ENCODE assay signal across 8 cellular contexts in the genomic region with DNA sequence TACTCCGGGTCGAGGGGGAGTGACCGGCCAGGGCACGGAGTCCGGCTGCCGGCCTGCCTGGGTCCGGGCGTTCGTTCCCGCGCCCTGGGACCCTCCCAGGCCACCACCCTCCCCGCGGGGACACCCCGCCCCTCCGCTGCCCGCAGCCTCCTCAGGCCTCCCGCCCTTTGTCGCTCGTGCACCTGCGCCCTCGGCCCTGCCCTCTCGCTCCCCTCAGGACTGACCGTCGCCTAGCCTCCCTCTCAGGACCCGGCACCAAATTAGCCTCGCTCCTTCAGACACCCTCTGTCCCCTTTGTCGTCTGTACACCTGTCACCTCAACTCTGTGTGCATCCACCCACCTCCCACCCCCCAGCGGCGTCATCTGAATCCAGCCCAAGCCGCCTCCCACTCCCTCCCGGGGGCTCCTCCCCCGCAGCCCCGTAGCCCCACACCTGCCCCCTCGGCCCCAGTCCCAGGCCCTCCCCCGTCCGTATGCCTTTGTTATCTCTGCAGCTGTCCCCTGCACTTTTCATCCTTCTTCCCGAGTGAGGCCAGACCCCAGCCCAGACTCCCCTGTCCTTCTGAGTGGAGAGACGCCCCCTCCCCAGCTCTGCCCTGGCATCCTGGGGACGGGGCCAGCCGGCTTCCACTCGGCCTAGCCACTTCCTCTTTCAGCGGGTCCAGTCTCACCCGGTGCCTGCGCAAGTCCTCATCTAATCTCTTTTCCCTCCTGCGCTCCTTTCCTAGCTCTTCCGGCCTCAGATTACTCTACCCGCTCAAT. TPM values are rescaled to one million over a fixed set of nuclear protein-coding genes. Genes with fewer than 3 reads are reported as not detected.
DNase-seq lines count a peak whose midpoint lies in the region; ATAC-seq and TF ChIP-seq lines count a peak whose summit lies in the region.

No MANE protein-coding gene starts in this region.

- H3K27ac ChIP-seq in H9 (ENCODE audit: insufficient read length, low read depth, low read length): no peak overlapping the region

- H2BK20ac ChIP-seq in H9 (ENCODE audit: low read depth, low read length, poor library complexity, severe bottlenecking): no peak overlapping the region

- no peaks in the 10 kb centered on the region for H3K79me1 ChIP-seq in H9 (ENCODE audit: insufficient read depth, low read depth, low read length, poor library complexity, severe bottlenecking)

- H3K23ac ChIP-seq in H9 (ENCODE audit: insufficient read length, low read depth, low read length): no peak overlapping the region

- peak overlapping the region; percentile 74; the same call in 1 of the 2 replicates for H3K9ac ChIP-seq in ES-I3 (ENCODE audit: low read depth, low read length)
- no peak overlapping the region for H3K9ac ChIP-seq in H9 (ENCODE audit: extremely low read depth, insufficient read length, low read length)

- H3K36me3 Mint-ChIP-seq in H9 (ENCODE audit: insufficient read depth in 1 of 3, low read depth in 3 of 3): peaks cover 5 to 25% (median 20%) of the 10 kb centered on the region in 3 experiments; a peak in 6 of 7 replicates
- H3K36me3 Mint-ChIP-seq in MCF 10A (ENCODE audit: insufficient read depth, unreplicated experiment): peaks cover 33% of the 10 kb centered on the region

- no peak overlapping the region for H2BK15ac ChIP-seq in H9 (ENCODE audit: low read depth, low read length)

- H3K56ac ChIP-seq in H9 (ENCODE audit: insufficient read length, low read depth, low read length): no peak overlapping the region

- no peak overlapping the region for H2AFZ ChIP-seq in H9 (ENCODE audit: low read length)

- peaks cover 17 to 19% of the 10 kb centered on the region in 2 experiments for H3K4me1 Mint-ChIP-seq in H9
- H3K4me1 Mint-ChIP-seq in MCF 10A (ENCODE audit: insufficient read depth, unreplicated experiment): peaks cover 18% of the 10 kb centered on the region

- CTCF ChIA-PET in MCF 10A (lab: Yijun Ruan, JAX): interaction anchor here (0.5 to 1.2 kb wide), 2 partner anchors 25 to 211 kb away, joined by 3 read pairs; no protein-coding TSS in a partner anchor

- H3K23me2 ChIP-seq in H9 (ENCODE audit: insufficient read length, low read depth, low read length, poor library complexity, severe bottlenecking): peaks cover 18% of the 10 kb centered on the region

- peak; percentile 49 for DNase-seq in H9
- DNase-seq in NCI-H1092 (lab: John Stamatoyannopoulos, UW): peak; percentile 44
- peak; percentile 67 for DNase-seq in T-helper 9 cell
- DNase-seq in MCF 10A (ENCODE audit: unreplicated experiment): no peak
- DNase-seq in left colon: peak in 1 of 2 donors; percentile 62
- peak; percentile 34 to 46 for DNase-seq in stimulated activated CD8-positive, alpha-beta memory T cell treated with anti-CD3 and anti-CD28 coated beads, Interleukin-15, amount 100 ng/mL, for 4 hours (ENCODE audit: low read depth in 2 of 2)
- no peak for DNase-seq in superior temporal gyrus (ENCODE audit: extremely low spot score)

- H3K4me2 ChIP-seq in H9 (ENCODE audit: insufficient read depth, insufficient read length, low read length): peak overlapping the region; percentile 65

- intact Hi-C loops in MCF 10A (cut with micrococcal nuclease): no loop called here
- intact Hi-C loops in left colon (cut with DNase I, micrococcal nuclease): no loop called here

- H3T11ph ChIP-seq in H9 (ENCODE audit: low read length): no peak overlapping the region

- H4K91ac ChIP-seq in H9 (ENCODE audit: insufficient read length, low read depth, low read length): no peak overlapping the region

- H3K9me3 Mint-ChIP-seq in H9 (no peaks in the 10 kb centered on the region; a peak in 1 of 5 replicates), MCF 10A (ENCODE audit: unreplicated experiment) (no peaks in the 10 kb centered on the region)

- no peak overlapping the region for H2BK5ac ChIP-seq in H9 (ENCODE audit: insufficient read length, low read length)

- WGBS in H9 (ENCODE audit: extremely low coverage, insufficient read length, low lambda C conversion rate): no CpG with 5 or more reads among the region's 47 CpGs

- H4K8ac ChIP-seq in H9 (replicated peaks; ENCODE audit: insufficient read length, low read depth, low read length): no peak overlapping the region

- H3K27me3 Mint-ChIP-seq in H9 (ENCODE audit: low read depth) (peaks cover 31% of the 10 kb centered on the region), MCF 10A (ENCODE audit: insufficient read depth, unreplicated experiment) (no peaks in the 10 kb centered on the region)

- H3K9me3 ChIP-seq in ES-I3 (ENCODE audit: control insufficient read depth, insufficient read depth, low read length) (no peaks in the 10 kb centered on the region), H9 (ENCODE audit: control insufficient read depth, low read depth, low read length) (no peaks in the 10 kb centered on the region)

- BruUV-seq in MCF 10A (replicated peaks; lab: Mats Ljungman, UMichigan): no TSS peak

- no peaks in the 10 kb centered on the region; the same call in 1 of the 2 replicates for H3K36me3 ChIP-seq in ES-I3 (ENCODE audit: insufficient read depth, low read length)

- no peak for TF ChIP-seq CTCF in H9 (conservative IDR thresholded peaks at IDR 0.05)
- no peak for TF ChIP-seq CTCF in MCF 10A (IDR thresholded peaks at IDR 0.05; ENCODE audit: unreplicated experiment)

- H2AK5ac ChIP-seq in H9 (ENCODE audit: insufficient read length, low read length): no peak overlapping the region

- H3K14ac ChIP-seq in H9 (ENCODE audit: insufficient read depth, low read length): no peak overlapping the region

- H3K18ac ChIP-seq in H9 (ENCODE audit: insufficient read length, low read depth, low read length): no peak overlapping the region

- H3K27ac Mint-ChIP-seq in H9 (no peak overlapping the region; a peak in 1 of 7 replicates), MCF 10A (ENCODE audit: low read depth, unreplicated experiment) (no peak overlapping the region)

- H3K27me3 ChIP-seq in H9 (ENCODE audit: insufficient read depth, low read length): peaks cover 2% of the 10 kb centered on the region; the same call in 1 of the 2 replicates

- H3K4me1 ChIP-seq in ES-I3 (ENCODE audit: insufficient read depth, low read length) (peaks cover 7% of the 10 kb centered on the region; the same call in 1 of the 2 replicates), H9 (ENCODE audit: insufficient read depth, low read length) (no peaks in the 10 kb centered on the region)

- POLR2A ChIA-PET in MCF 10A (lab: Yijun Ruan, JAX): interaction anchor here (0.7 kb wide), 1 partner anchor 16 kb away, joined by 4 read pairs; no protein-coding TSS in a partner anchor

- peak overlapping the region; percentile 82 to 94 for H3K4me3 Mint-ChIP-seq in H9
- peak overlapping the region; percentile 72 for H3K4me3 Mint-ChIP-seq in MCF 10A (ENCODE audit: unreplicated experiment)

- H4K5ac ChIP-seq in H9 (ENCODE audit: insufficient read length, low read depth, low read length): no peak overlapping the region

- no peaks in the 10 kb centered on the region for H3K79me2 ChIP-seq in H9 (ENCODE audit: insufficient read depth, low read length)

- no peak overlapping the region for H2BK12ac ChIP-seq in H9 (ENCODE audit: insufficient read length, low read depth, low read length)

- no peaks in the 10 kb centered on the region for H4K20me1 ChIP-seq in H9 (ENCODE audit: control insufficient read depth, insufficient read depth, insufficient read length)

- H3K4ac ChIP-seq in H9 (ENCODE audit: low read depth, low read length): no peak overlapping the region

- H2BK120ac ChIP-seq in H9 (ENCODE audit: low read depth, low read length, poor library complexity, severe bottlenecking): no peak overlapping the region

- ATAC-seq in left colon: peak; percentile 37

RNA-seq across cellular contexts. Expression of a gene that starts 0.6 kb away (rescaled TPM):
- total RNA-seq in H9 (2021) (0.66 and 1.2 TPM in 2 replicates), MCF 10A (2022) (0.14 TPM in 1 of 2 replicates, not detected in the other), left colon (under 1 TPM; 0.20 to 0.61 TPM)

RNA-seq across cellular contexts. Expression of a gene that starts 21.5 kb away (rescaled TPM):
- total RNA-seq in H9 (2021) (75.3 and 81.4 TPM in 2 replicates), MCF 10A (2022) (83.9 and 86.6 TPM in 2 replicates), left colon (10 to 100 TPM; 25.9 to 33.1 TPM)

RNA-seq across cellular contexts. Expression of a gene that starts 27.3 kb away (rescaled TPM):
- 1.1 and 1.6 TPM in 2 replicates for total RNA-seq in H9 (2021)
- total RNA-seq in MCF 10A (2022): 3.9 and 4.9 TPM in 2 replicates
- total RNA-seq in left colon: 1 to 10 TPM; 5.8 to 8.4 TPM

RNA-seq across cellular contexts. Expression of a gene that starts 31.2 kb away (rescaled TPM):
- total RNA-seq in H9 (2021): 19.0 and 22.7 TPM in 2 replicates
- 18.9 and 21.7 TPM in 2 replicates for total RNA-seq in MCF 10A (2022)
- total RNA-seq in left colon: 10 to 100 TPM; 38.1 to 42.2 TPM

RNA-seq across cellular contexts. Expression of a gene that starts 40.5 kb away (rescaled TPM):
- total RNA-seq in H9 (2021): 10.9 and 11.9 TPM in 2 replicates
- total RNA-seq in MCF 10A (2022): 24.5 and 35.0 TPM in 2 replicates
- total RNA-seq in left colon: 10 to 100 TPM; 10.3 to 16.2 TPM

Comparison
In these comparisons a context has a peak if more than half of its experiments do, and no peak if none do; other contexts are left out.
1. DNase-seq: peak in H9 (single experiment), NCI-H1092 (single experiment), T-helper 9 cell (single experiment) and stimulated activated CD8-positive, alpha-beta memory T cell treated with anti-CD3 and anti-CD28 coated beads, Interleukin-15, amount 100 ng/mL, for 4 hours (2 of 2); none in MCF 10A (single experiment) and superior temporal gyrus (single experiment).